ENCODE assay signal across 18 cellular contexts in genomic region chr9:113930384-113930783, GRCh38. TPM values are rescaled to one million over a fixed set of nuclear protein-coding genes. Genes with fewer than 3 reads are reported as not detected.
DNase-seq lines count a peak whose midpoint lies in the region; ATAC-seq and TF ChIP-seq lines count a peak whose summit lies in the region.
"Had no signal": no experiment of that assay in that cellular context is flagged by ENCODE, and none has a peak within 500 bp of the region (broad histone marks: within the 10 kb centered on the region; RNA-seq: fewer than 3 reads in every experiment).

No MANE protein-coding gene starts in this region.

- TF ChIP-seq CTCF in body of pancreas (IDR thresholded peaks at IDR 0.05) = no peak
- no peak for TF ChIP-seq CTCF in lung (IDR thresholded peaks at IDR 0.05; ENCODE audit: control extremely low read depth, extremely low read depth)

- H3K4me1 ChIP-seq in body of pancreas = peaks cover 27% of the 10 kb centered on the region
- peaks cover 0 to 11% of the 10 kb centered on the region in 2 donors for H3K4me1 ChIP-seq in lung (ENCODE audit: control insufficient read depth in 2 of 2, insufficient read depth in 2 of 2, low read length in 2 of 2)

- intact Hi-C loops in body of pancreas (cut with DNase I) = no loop called here

- H3K36me3 ChIP-seq in body of pancreas (replicated peaks in 1 of 2; ENCODE audit: insufficient read depth in 1 of 2, low read depth in 2 of 2) (no peaks in the 10 kb centered on the region), lung (ENCODE audit: control insufficient read depth in 2 of 2, insufficient read depth in 2 of 2, low read length in 2 of 2) (no peaks in the 10 kb centered on the region)

- no peak for TF ChIP-seq POLR2A in body of pancreas (IDR thresholded peaks at IDR 0.05)

- peak; percentile 13 for DNase-seq in DMS 273 (lab: John Stamatoyannopoulos, UW; ENCODE audit: unreplicated experiment)
- DNase-seq in DMS 273 treated with DMSO at 0.1 percent for 48 hours (lab: John Stamatoyannopoulos, UW) = no peak
- no peak for DNase-seq in body of pancreas
- DNase-seq in lung (ENCODE audit: low spot score) = peak; percentile 24
- DNase-seq in AG20443 (ENCODE audit: low spot score) = no peak
- no peak for DNase-seq in cerebellar nuclear complex (lab: John Stamatoyannopoulos, UW)
- DNase-seq: CD8-positive, alpha-beta memory T cell; GF-D8; NCI-H1436; SHP77 treated with DMSO at 0.1 percent for 48 hours had no signal

- 51 to 61% methylated on average over 5 of the region's 5 CpGs for WGBS in body of pancreas, 2 donors
- WGBS in lung, 2 donors = 67 to 82% methylated on average over 5 of the region's 5 CpGs

- H3K27me3 ChIP-seq in body of pancreas = no peaks in the 10 kb centered on the region
- no peaks in the 10 kb centered on the region for H3K27me3 ChIP-seq in lung (ENCODE audit: control insufficient read depth, insufficient read depth)
- H3K27me3 ChIP-seq: BLaER1 had no signal

- H3K27ac ChIP-seq in body of pancreas (peak overlapping the region in 3 of 4 donors; percentile 38 to 63 (median 57)), lung (ENCODE audit: low read depth in 1 of 2, low read length in 1 of 2) (no peak overlapping the region)
- H3K27ac ChIP-seq: 22Rv1, BLaER1, KMS-11 had no signal

- H3K9me3 ChIP-seq in body of pancreas = peaks cover 0 to 9% (median 0%) of the 10 kb centered on the region in 3 donors
- peaks cover 0 to 17% of the 10 kb centered on the region in 2 donors for H3K9me3 ChIP-seq in lung (ENCODE audit: control insufficient read depth in 2 of 2, insufficient read depth in 1 of 2, low read length in 1 of 2)

- H3K4me3 ChIP-seq in body of pancreas = no peak overlapping the region
- no peak overlapping the region for H3K4me3 ChIP-seq in lung
- H3K4me3 ChIP-seq: BLaER1, GM23338 had no signal

- ATAC-seq in body of pancreas (no peak), lung (ENCODE audit: insufficient read depth, low FRiP score) (no peak), GM21717 (IDR thresholded peaks at IDR 0.05; ENCODE audit: unreplicated experiment) (no peak), HG03520 (IDR thresholded peaks at IDR 0.05; ENCODE audit: unreplicated experiment) (no peak)
- ATAC-seq: GM23338, HCT116, SK-N-SH treated with all-trans-retinoic acid at 6 μM for 48 hours had no signal

RNA-seq across cellular contexts. Expression of gene ZNF618, which starts 54.3 kb away (rescaled TPM):
- total RNA-seq in body of pancreas (10 to 100 TPM; 11.9 to 17.1 TPM), lung (10 to 100 TPM in 1 of 2 donors, 1 to 10 TPM in 1; 9.4 to 16.3 TPM)
- 1 to 10 TPM; 1.6 to 2.6 TPM for polyA plus RNA-seq in lung

Comparison
In these comparisons a context has a peak if more than half of its experiments do, and no peak if none do; other contexts are left out.
1. DNase-seq: peak in DMS 273 (single experiment) and lung (single experiment); none in DMS 273 treated with DMSO at 0.1 percent for 48 hours (single experiment), body of pancreas (0 of 4), AG20443 (single experiment) and cerebellar nuclear complex (0 of 2).
2. H3K27ac ChIP-seq: peak in body of pancreas (3 of 4); none in lung (0 of 2).